Comparison of ENCODE assay signal across 24 cellular contexts in the genomic region with DNA sequence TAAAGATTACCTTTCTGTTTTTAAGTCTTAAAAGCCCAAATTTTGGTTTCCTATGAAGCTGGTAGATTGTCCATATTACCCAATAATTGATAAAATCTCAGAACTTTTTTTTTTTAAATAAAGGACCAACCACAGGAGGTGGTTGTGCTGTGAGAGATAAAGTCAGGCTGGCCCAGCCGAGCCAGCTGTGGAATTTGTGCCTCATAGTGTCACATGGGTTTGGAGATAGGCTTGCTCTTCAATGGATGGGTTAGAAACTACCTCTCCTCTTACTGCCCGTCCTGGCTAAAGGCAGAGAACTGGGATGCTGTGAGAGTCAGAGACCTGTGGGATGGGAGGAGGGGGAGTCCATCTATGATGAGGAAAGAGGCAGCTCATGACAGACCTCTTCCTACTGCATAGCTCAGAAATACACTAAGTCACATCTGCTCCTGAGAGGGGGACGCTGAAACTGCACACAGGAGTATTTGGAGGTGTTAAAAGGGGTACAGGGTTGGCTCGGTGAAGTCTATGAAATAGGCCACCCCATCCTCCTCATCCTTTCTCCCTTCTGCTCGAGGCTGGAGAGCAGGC.
DNase-seq lines count a peak whose midpoint lies in the region; ATAC-seq and TF ChIP-seq lines count a peak whose summit lies in the region.
"Had no signal": no experiment of that assay in that cellular context is flagged by ENCODE, and none has a peak within 500 bp of the region (broad histone marks: within the 10 kb centered on the region; RNA-seq: fewer than 3 reads in every experiment).

No MANE protein-coding gene starts in this region.

- H3K4me1 Mint-ChIP-seq in activated CD4-positive, alpha-beta T cell treated with anti-CD3 and anti-CD28 coated beads, Interleukin-2, amount 10 ng/mL, durations not matched to agents 24 days and 14 days = peaks cover 55% of the 10 kb centered on the region
- peaks cover 67% of the 10 kb centered on the region for H3K4me1 Mint-ChIP-seq in T-helper 17 cell
- H3K4me1 Mint-ChIP-seq in activated T-helper 17 cell treated with anti-CD3 and anti-CD28 coated beads, Interleukin-2, amount 50 U/mL, for 72 hours = peaks cover 41% of the 10 kb centered on the region

- H3K9me3 Mint-ChIP-seq in activated CD4-positive, alpha-beta T cell treated with anti-CD3 and anti-CD28 coated beads, Interleukin-2, amount 10 ng/mL, durations not matched to agents 24 days and 14 days = no peaks in the 10 kb centered on the region
- no peaks in the 10 kb centered on the region for H3K9me3 Mint-ChIP-seq in activated T-helper 17 cell treated with anti-CD3 and anti-CD28 coated beads, Interleukin-2, amount 50 U/mL, for 72 hours

- peak; percentile 54 for DNase-seq in activated CD4-positive, alpha-beta T cell treated with anti-CD3 and anti-CD28 coated beads, Interleukin-2, amount 10 ng/mL, durations not matched to agents 24 days and 14 days
- DNase-seq in activated CD4-positive, alpha-beta T cell treated with anti-CD3 and anti-CD28 coated beads, Interleukin-2, amount 50 U/mL, for 4 hours = no peak
- DNase-seq in T-helper 17 cell = no peak
- peak; percentile 41 to 71 for DNase-seq in erythroblast (lab: John Stamatoyannopoulos, UW)
- DNase-seq: 8988T, COR-L47, DMS79 treated with DMSO at 0.1 percent for 48 hours, GOT3, HCEC 1CT, IMR-90, Kasumi-1, MG63, NCI-H1092, NCI-H1436, NCI-H187 treated with DMSO at 0.1 percent for 48 hours, NCI-H2107, NCI-H446 treated with DMSO at 0.1 percent for 48 hours, NCI-H526 treated with DMSO at 0.1 percent for 48 hours, RPMI8226, SHP77 had no signal

- H3K36me3 Mint-ChIP-seq in activated CD4-positive, alpha-beta T cell treated with anti-CD3 and anti-CD28 coated beads, Interleukin-2, amount 10 ng/mL, durations not matched to agents 24 days and 14 days (ENCODE audit: low read depth) = no peaks in the 10 kb centered on the region
- no peaks in the 10 kb centered on the region for H3K36me3 Mint-ChIP-seq in T-helper 17 cell (ENCODE audit: low read depth)
- H3K36me3 Mint-ChIP-seq in activated T-helper 17 cell treated with anti-CD3 and anti-CD28 coated beads, Interleukin-2, amount 50 U/mL, for 72 hours (ENCODE audit: low read depth) = no peaks in the 10 kb centered on the region

- no peaks in the 10 kb centered on the region for H3K27me3 Mint-ChIP-seq in activated CD4-positive, alpha-beta T cell treated with anti-CD3 and anti-CD28 coated beads, Interleukin-2, amount 10 ng/mL, durations not matched to agents 24 days and 14 days
- no peaks in the 10 kb centered on the region for H3K27me3 Mint-ChIP-seq in T-helper 17 cell
- H3K27me3 Mint-ChIP-seq in activated T-helper 17 cell treated with anti-CD3 and anti-CD28 coated beads, Interleukin-2, amount 50 U/mL, for 72 hours = no peaks in the 10 kb centered on the region
- H3K27me3 Mint-ChIP-seq: B cell had no signal

- H3K9me3 ChIP-seq in T-helper 17 cell (ENCODE audit: control insufficient read depth, low read length, poor library complexity, severe bottlenecking) = no peaks in the 10 kb centered on the region
- H3K9me3 ChIP-seq: MG63 had no signal

- intact Hi-C loops in activated CD4-positive, alpha-beta T cell treated with anti-CD3 and anti-CD28 coated beads, Interleukin-2, amount 10 ng/mL, durations not matched to agents 24 days and 14 days (cut with micrococcal nuclease) = loop anchor here (10.0 kb wide), 1 partner anchor 344 kb away; no protein-coding TSS in a partner anchor

- no peak for TF ChIP-seq POLR2A in erythroblast (IDR thresholded peaks at IDR 0.05; ENCODE audit: low read length)

- ATAC-seq in T-helper 17 cell (no peak), HG03159 (IDR thresholded peaks at IDR 0.05; ENCODE audit: unreplicated experiment) (no peak), HG03378 (IDR thresholded peaks at IDR 0.05; ENCODE audit: unreplicated experiment) (no peak)
- ATAC-seq in activated T-helper 17 cell treated with anti-CD3 and anti-CD28 coated beads, Interleukin-2, amount 50 U/mL, for 72 hours (replicated peaks) = no peak

- H3K4me3 Mint-ChIP-seq in activated CD4-positive, alpha-beta T cell treated with anti-CD3 and anti-CD28 coated beads, Interleukin-2, amount 10 ng/mL, durations not matched to agents 24 days and 14 days = no peak overlapping the region
- no peak overlapping the region for H3K4me3 Mint-ChIP-seq in T-helper 17 cell
- H3K4me3 Mint-ChIP-seq in activated T-helper 17 cell treated with anti-CD3 and anti-CD28 coated beads, Interleukin-2, amount 50 U/mL, for 72 hours = no peak overlapping the region
- H3K4me3 Mint-ChIP-seq: B cell had no signal

- no peak overlapping the region for H3K27ac Mint-ChIP-seq in activated CD4-positive, alpha-beta T cell treated with anti-CD3 and anti-CD28 coated beads, Interleukin-2, amount 10 ng/mL, durations not matched to agents 24 days and 14 days
- H3K27ac Mint-ChIP-seq in T-helper 17 cell = peak overlapping the region; percentile 94
- H3K27ac Mint-ChIP-seq in activated T-helper 17 cell treated with anti-CD3 and anti-CD28 coated beads, Interleukin-2, amount 50 U/mL, for 72 hours = no peak overlapping the region
- H3K27ac Mint-ChIP-seq: B cell had no signal

Comparison
In these comparisons a context has a peak if more than half of its experiments do, and no peak if none do; other contexts are left out.
1. DNase-seq: peak in activated CD4-positive, alpha-beta T cell treated with anti-CD3 and anti-CD28 coated beads, Interleukin-2, amount 10 ng/mL, durations not matched to agents 24 days and 14 days (single experiment) and erythroblast (2 of 2); none in activated CD4-positive, alpha-beta T cell treated with anti-CD3 and anti-CD28 coated beads, Interleukin-2, amount 50 U/mL, for 4 hours (0 of 2) and T-helper 17 cell (0 of 3).